ENCODE assay signal across 8 cellular contexts in genomic region chr1:15848929-15849774, GRCh38. TPM values are rescaled to one million over a fixed set of nuclear protein-coding genes. Genes with fewer than 3 reads are reported as not detected.
DNase-seq lines count a peak whose midpoint lies in the region; ATAC-seq and TF ChIP-seq lines count a peak whose summit lies in the region.

No MANE protein-coding gene starts in this region.

- peak; percentile 19 for ATAC-seq in lung (ENCODE audit: insufficient read depth, low FRiP score)
- no peak for ATAC-seq in HG02938 (IDR thresholded peaks at IDR 0.05; ENCODE audit: unreplicated experiment)

- H3K27me3 ChIP-seq in lung (ENCODE audit: control insufficient read depth, insufficient read depth), result no peaks in the 10 kb centered on the region

- peaks cover 4 to 11% of the 10 kb centered on the region in 2 donors for H3K4me1 ChIP-seq in lung (ENCODE audit: control insufficient read depth in 2 of 2, insufficient read depth in 2 of 2, low read length in 2 of 2)

- DNase-seq in AG20443 (ENCODE audit: low spot score) (peak; percentile 55), HFF-Myc (ENCODE audit: extremely low read depth, low read depth) (peak; percentile 47), NCI-H69 (lab: John Stamatoyannopoulos, UW) (peak; percentile 89), ecto neural progenitor cell (ENCODE audit: low spot score) (peak; percentile 92), lung (ENCODE audit: low spot score) (peak; percentile 83)
- DNase-seq in activated CD4-positive, alpha-beta memory T cell treated with anti-CD3 and anti-CD28 coated beads for 36 hours, result peak; percentile 83
- DNase-seq in stimulated activated CD4-positive, alpha-beta T cell treated with anti-CD3 and anti-CD28 coated beads, TNF-alpha, amount 100 ng/mL, for 1 hour (ENCODE audit: low read depth in 3 of 3, low spot score in 1 of 3), result peak in 2 of 3 donors; percentile 33 to 49

- intact Hi-C loops in activated CD4-positive, alpha-beta memory T cell treated with anti-CD3 and anti-CD28 coated beads for 36 hours (cut with micrococcal nuclease), result loop anchor here (1.0 kb wide), 2 partner anchors 70 to 100 kb away; no protein-coding TSS in a partner anchor

- H3K27me3 Mint-ChIP-seq in activated CD4-positive, alpha-beta memory T cell treated with anti-CD3 and anti-CD28 coated beads for 36 hours, result no peaks in the 10 kb centered on the region

- WGBS in lung, 2 donors, result 0 to 1% methylated on average over 44 of the region's 44 CpGs

- POLR2A ChIA-PET in activated CD4-positive, alpha-beta memory T cell treated with anti-CD3 and anti-CD28 coated beads for 36 hours (lab: Charles Lee), result interaction anchor here (0.6 to 5.2 kb wide), 7 partner anchors 12 to 127 kb away, joined by 4 to 97 read pairs (median 7); partner anchors contain the start of gene ZBTB17

- H3K9me3 ChIP-seq in lung (ENCODE audit: control insufficient read depth in 2 of 2, insufficient read depth in 1 of 2, low read length in 1 of 2), result no peaks in the 10 kb centered on the region

- TF ChIP-seq CTCF in HFF-Myc (IDR thresholded peaks at IDR 0.05; ENCODE audit: low read depth, low read length, missing control alignments) (no peak), lung (IDR thresholded peaks at IDR 0.05; ENCODE audit: control extremely low read depth, extremely low read depth) (no peak)

- H3K27ac Mint-ChIP-seq in activated CD4-positive, alpha-beta memory T cell treated with anti-CD3 and anti-CD28 coated beads for 36 hours, result peak overlapping the region; percentile 93

- peak overlapping the region; percentile 98 for H3K4me3 Mint-ChIP-seq in activated CD4-positive, alpha-beta memory T cell treated with anti-CD3 and anti-CD28 coated beads for 36 hours

- H3K27ac ChIP-seq in lung (ENCODE audit: low read depth in 1 of 2, low read length in 1 of 2), result peak overlapping the region; percentile 94 to 98

- peaks cover 8% of the 10 kb centered on the region for H3K36me3 Mint-ChIP-seq in activated CD4-positive, alpha-beta memory T cell treated with anti-CD3 and anti-CD28 coated beads for 36 hours

- CTCF ChIA-PET in activated CD4-positive, alpha-beta memory T cell treated with anti-CD3 and anti-CD28 coated beads for 36 hours (lab: Charles Lee), result interaction anchor here (0.8 to 2.6 kb wide), 5 partner anchors 12 to 99 kb away, joined by 3 to 17 read pairs (median 11); no protein-coding TSS in a partner anchor

- H3K9me3 Mint-ChIP-seq in activated CD4-positive, alpha-beta memory T cell treated with anti-CD3 and anti-CD28 coated beads for 36 hours, result no peaks in the 10 kb centered on the region

- no peaks in the 10 kb centered on the region for H3K36me3 ChIP-seq in lung (ENCODE audit: control insufficient read depth in 2 of 2, insufficient read depth in 2 of 2, low read length in 2 of 2)

- H3K4me1 Mint-ChIP-seq in activated CD4-positive, alpha-beta memory T cell treated with anti-CD3 and anti-CD28 coated beads for 36 hours (ENCODE audit: low read depth), result peaks cover 44% of the 10 kb centered on the region

- H3K4me3 ChIP-seq in HFF-Myc (replicated peaks; ENCODE audit: low read depth, low read length) (peak overlapping the region; percentile 75), lung (peak overlapping the region; percentile 90)

RNA-seq across cellular contexts. Expression of gene SPEN, which starts 1.6 kb away (rescaled TPM):
- 10 to 100 TPM; 37.0 to 41.9 TPM for total RNA-seq in activated CD4-positive, alpha-beta memory T cell treated with anti-CD3 and anti-CD28 coated beads for 36 hours
- total RNA-seq in lung, result 10 to 100 TPM; 50.0 to 82.3 TPM
- polyA plus RNA-seq in lung, result 10 to 100 TPM; 10.7 to 23.5 TPM

RNA-seq across cellular contexts. Expression of gene UQCRHL, which starts 41.7 kb away (rescaled TPM):
- 1 to 10 TPM; 2.0 to 2.5 TPM for total RNA-seq in activated CD4-positive, alpha-beta memory T cell treated with anti-CD3 and anti-CD28 coated beads for 36 hours
- total RNA-seq in lung, result 1 to 10 TPM; 1.1 to 4.6 TPM
- 1 to 10 TPM; 1.6 to 1.8 TPM for polyA plus RNA-seq in lung

Comparison
In these comparisons a context has a peak if more than half of its experiments do, and no peak if none do; other contexts are left out.
1. DNase-seq: peak in every context shown above with its lines; median percentile 92 in ecto neural progenitor cell; 89 in NCI-H69; 83 in activated CD4-positive, alpha-beta memory T cell treated with anti-CD3 and anti-CD28 coated beads for 36 hours; 83 in lung; 55 in AG20443; 47 in HFF-Myc; 41 in stimulated activated CD4-positive, alpha-beta T cell treated with anti-CD3 and anti-CD28 coated beads, TNF-alpha, amount 100 ng/mL, for 1 hour.